ENCODE assay signal across 35 cellular contexts in the genomic region with DNA sequence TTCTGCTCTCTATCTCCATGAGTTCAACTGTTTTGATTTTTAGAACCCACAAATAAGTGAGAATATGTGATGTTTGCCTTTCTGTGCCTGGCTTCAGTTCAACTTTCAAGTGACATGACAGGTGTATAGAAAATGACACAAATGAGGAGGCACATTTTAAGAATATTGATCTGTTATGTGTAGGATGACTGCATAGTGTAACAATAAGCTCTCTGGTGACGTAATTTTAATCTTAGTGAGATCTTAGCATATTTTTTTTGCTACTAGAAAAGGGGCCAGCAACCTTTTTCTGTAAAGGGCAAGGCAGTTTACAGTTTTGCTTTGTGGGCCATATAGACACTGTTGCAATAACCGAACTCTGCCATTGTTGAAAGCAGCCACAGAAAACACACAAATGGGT.
"Had no signal": no experiment of that assay in that cellular context is flagged by ENCODE, and none has a peak within 500 bp of the region (broad histone marks: within the 10 kb centered on the region; RNA-seq: fewer than 3 reads in every experiment).

No MANE protein-coding gene starts in this region.

- H3K9me3 ChIP-seq: MG63 had no signal

- H3K27me3 ChIP-seq: MG63 had no signal

- H3K4me3 ChIP-seq: MG63 had no signal

- H3K36me3 ChIP-seq: MG63 had no signal

- DNase-seq: Kasumi-1, MG63, MM.1S, MV-4-11, NCI-H1048, NCI-H1092, NCI-H1092 treated with DMSO at 0.1 percent for 48 hours, NCI-H1105, NCI-H1105 treated with DMSO at 0.1 percent for 48 hours, NCI-H1417, NCI-H1417 treated with DMSO at 0.1 percent for 48 hours, NCI-H1436, NCI-H1436 treated with DMSO at 0.1 percent for 48 hours, NCI-H146, NCI-H1694, NCI-H1694 treated with DMSO at 0.1 percent for 48 hours, NCI-H187, NCI-H187 treated with DMSO at 0.1 percent for 48 hours, NCI-H1930, NCI-H2029, NCI-H2029 treated with DMSO at 0.1 percent for 48 hours, NCI-H2081, NCI-H2081 treated with DMSO at 0.1 percent for 48 hours, NCI-H2107, NCI-H2171, NCI-H2171 treated with DMSO at 0.1 percent for 48 hours, NCI-H2227 treated with DMSO at 0.1 percent for 48 hours, NCI-H226, NCI-H345, NCI-H446, NCI-H446 treated with DMSO at 0.1 percent for 48 hours, NCI-H510A, NCI-H510A treated with DMSO at 0.1 percent for 48 hours, NCI-H524, NCI-H524 treated with DMSO at 0.1 percent for 48 hours had no signal
